ENCODE assay signal across 1 cellular context in genomic region chr12:53602176-53602942, GRCh38.
TF ChIP-seq lines count a peak whose summit lies in the region.

No MANE protein-coding gene starts in this region.

TF ChIP-seq in neural cell, 6 proteins besides CTCF, POLR2A, EP300 and RAD21 (continued from another document):
- TF ChIP-seq, protein P1, sequence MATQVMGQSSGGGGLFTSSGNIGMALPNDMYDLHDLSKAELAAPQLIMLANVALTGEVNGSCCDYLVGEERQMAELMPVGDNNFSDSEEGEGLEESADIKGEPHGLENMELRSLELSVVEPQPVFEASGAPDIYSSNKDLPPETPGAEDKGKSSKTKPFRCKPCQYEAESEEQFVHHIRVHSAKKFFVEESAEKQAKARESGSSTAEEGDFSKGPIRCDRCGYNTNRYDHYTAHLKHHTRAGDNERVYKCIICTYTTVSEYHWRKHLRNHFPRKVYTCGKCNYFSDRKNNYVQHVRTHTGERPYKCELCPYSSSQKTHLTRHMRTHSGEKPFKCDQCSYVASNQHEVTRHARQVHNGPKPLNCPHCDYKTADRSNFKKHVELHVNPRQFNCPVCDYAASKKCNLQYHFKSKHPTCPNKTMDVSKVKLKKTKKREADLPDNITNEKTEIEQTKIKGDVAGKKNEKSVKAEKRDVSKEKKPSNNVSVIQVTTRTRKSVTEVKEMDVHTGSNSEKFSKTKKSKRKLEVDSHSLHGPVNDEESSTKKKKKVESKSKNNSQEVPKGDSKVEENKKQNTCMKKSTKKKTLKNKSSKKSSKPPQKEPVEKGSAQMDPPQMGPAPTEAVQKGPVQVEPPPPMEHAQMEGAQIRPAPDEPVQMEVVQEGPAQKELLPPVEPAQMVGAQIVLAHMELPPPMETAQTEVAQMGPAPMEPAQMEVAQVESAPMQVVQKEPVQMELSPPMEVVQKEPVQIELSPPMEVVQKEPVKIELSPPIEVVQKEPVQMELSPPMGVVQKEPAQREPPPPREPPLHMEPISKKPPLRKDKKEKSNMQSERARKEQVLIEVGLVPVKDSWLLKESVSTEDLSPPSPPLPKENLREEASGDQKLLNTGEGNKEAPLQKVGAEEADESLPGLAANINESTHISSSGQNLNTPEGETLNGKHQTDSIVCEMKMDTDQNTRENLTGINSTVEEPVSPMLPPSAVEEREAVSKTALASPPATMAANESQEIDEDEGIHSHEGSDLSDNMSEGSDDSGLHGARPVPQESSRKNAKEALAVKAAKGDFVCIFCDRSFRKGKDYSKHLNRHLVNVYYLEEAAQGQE (IDR thresholded peaks at IDR 0.05; ENCODE audit: borderline replicate concordance): no peak
- TF ChIP-seq TAF1 (IDR thresholded peaks at IDR 0.05; ENCODE audit: low read depth) (no peak), SMC3 (conservative IDR thresholded peaks at IDR 0.05; ENCODE audit: poor library complexity) (no peak), MXI1 (conservative IDR thresholded peaks at IDR 0.05; ENCODE audit: poor library complexity, severe bottlenecking) (no peak), EZH2 (IDR thresholded peaks at IDR 0.05; ENCODE audit: borderline replicate concordance, insufficient read depth, low read length, poor library complexity, severe bottlenecking) (no peak)
